Comparison of ENCODE assay signal across 9 cellular contexts in the genomic region with DNA sequence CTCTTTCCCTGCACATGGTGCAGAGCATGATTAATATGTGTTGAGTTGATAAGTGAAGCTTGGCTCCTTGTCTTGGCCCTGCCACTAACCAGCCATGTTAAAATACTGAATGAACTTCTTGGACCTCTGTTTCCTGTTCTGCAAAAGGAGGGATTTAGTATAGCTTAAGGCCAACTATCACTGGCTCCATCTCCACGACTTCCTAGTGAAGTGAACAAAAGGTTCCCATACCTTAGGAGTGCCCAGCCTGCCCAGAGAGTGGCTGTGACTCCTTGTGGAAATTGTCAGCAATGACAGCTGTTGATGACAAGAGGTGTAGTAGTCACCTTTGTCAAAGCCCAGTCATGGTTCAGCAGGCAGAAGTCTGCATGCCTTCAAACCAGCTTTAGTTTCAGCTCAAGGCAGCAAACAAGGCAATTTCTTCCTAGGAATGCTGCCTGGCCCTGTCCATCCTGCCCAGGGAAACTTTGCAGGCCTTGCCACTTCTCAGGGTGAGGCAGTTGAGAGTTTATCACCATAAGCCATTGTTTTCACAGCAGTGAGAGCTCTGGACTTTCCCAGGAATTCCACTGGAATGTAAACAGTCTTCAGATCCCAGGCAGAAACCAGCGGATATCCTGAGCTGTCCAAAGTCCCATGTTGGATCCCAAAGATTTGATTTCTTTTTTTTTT.
DNase-seq lines count a peak whose midpoint lies in the region; TF ChIP-seq lines count a peak whose summit lies in the region.
"Had no signal": no experiment of that assay in that cellular context is flagged by ENCODE, and none has a peak within 500 bp of the region (broad histone marks: within the 10 kb centered on the region; RNA-seq: fewer than 3 reads in every experiment).

No MANE protein-coding gene starts in this region.

- H3K79me1 ChIP-seq in H9 (ENCODE audit: insufficient read depth, low read depth, low read length, poor library complexity, severe bottlenecking): no peaks in the 10 kb centered on the region

- TF ChIP-seq CTCF in GM12864 (IDR thresholded peaks at IDR 0.05; ENCODE audit: low read depth, low read length, missing control alignments): peak; percentile 35
- peak; percentile 21; the same call in 1 of the 3 replicates for TF ChIP-seq CTCF in H9 (conservative IDR thresholded peaks at IDR 0.05)

- no peak overlapping the region for H3K27ac Mint-ChIP-seq in H9

- no CpG with 5 or more reads among the region's 2 CpGs for WGBS in H9 (ENCODE audit: extremely low coverage, insufficient read length, low lambda C conversion rate)

- H3K4ac ChIP-seq in H9 (ENCODE audit: low read depth, low read length): no peak overlapping the region

- H2AK5ac ChIP-seq in H9 (ENCODE audit: insufficient read length, low read length): no peak overlapping the region

- no peak overlapping the region for H3T11ph ChIP-seq in H9 (ENCODE audit: low read length)

- H4K20me1 ChIP-seq in H9 (ENCODE audit: control insufficient read depth, insufficient read depth, insufficient read length): no peaks in the 10 kb centered on the region

- H3K4me1 ChIP-seq in H9 (ENCODE audit: insufficient read depth, low read length) (no peaks in the 10 kb centered on the region), SJCRH30 (peaks cover 30% of the 10 kb centered on the region)

- H3K4me2 ChIP-seq in H9 (ENCODE audit: insufficient read depth, insufficient read length, low read length): no peak overlapping the region

- no peak overlapping the region for H3K9ac ChIP-seq in H9 (ENCODE audit: extremely low read depth, insufficient read length, low read length)

- H3K18ac ChIP-seq in H9 (ENCODE audit: insufficient read length, low read depth, low read length): no peak overlapping the region

- no peak overlapping the region for H2AFZ ChIP-seq in H9 (ENCODE audit: low read length)

- H4K8ac ChIP-seq in H9 (replicated peaks; ENCODE audit: insufficient read length, low read depth, low read length): no peak overlapping the region

- peaks cover 12 to 18% of the 10 kb centered on the region in 2 experiments for H3K4me1 Mint-ChIP-seq in H9

- H3K36me3 ChIP-seq in SJCRH30: no peaks in the 10 kb centered on the region
- H3K36me3 ChIP-seq: neutrophil had no signal

- no peaks in the 10 kb centered on the region for H3K23me2 ChIP-seq in H9 (ENCODE audit: insufficient read length, low read depth, low read length, poor library complexity, severe bottlenecking)

- H2BK20ac ChIP-seq in H9 (ENCODE audit: low read depth, low read length, poor library complexity, severe bottlenecking): no peak overlapping the region

- H3K4me3 ChIP-seq in GM12864 (ENCODE audit: low read depth, low read length) (no peak overlapping the region), SJCRH30 (no peak overlapping the region)

- no peaks in the 10 kb centered on the region for H3K79me2 ChIP-seq in H9 (ENCODE audit: insufficient read depth, low read length)

- H4K91ac ChIP-seq in H9 (ENCODE audit: insufficient read length, low read depth, low read length): no peak overlapping the region

- no peak for DNase-seq in GM12864 (ENCODE audit: low read depth)
- peak; percentile 37 for DNase-seq in H9
- DNase-seq in SJCRH30: peak; percentile 84 to 88
- DNase-seq in hepatic stellate cell (ENCODE audit: low spot score): peak; percentile 63
- DNase-seq in medulla oblongata (ENCODE audit: extremely low spot score): no peak
- DNase-seq in stimulated activated CD4-positive, alpha-beta T cell treated with anti-CD3 and anti-CD28 coated beads, Interleukin-2, amount 100 ng/mL, for 48 hours: no peak
- no peak for DNase-seq in NCI-H2107 treated with DMSO at 0.1 percent for 48 hours (lab: John Stamatoyannopoulos, UW; ENCODE audit: unreplicated experiment)
- DNase-seq in Kasumi-1 (lab: John Stamatoyannopoulos, UW): no peak

- H3K14ac ChIP-seq in H9 (ENCODE audit: insufficient read depth, low read length): no peak overlapping the region

- H2BK12ac ChIP-seq in H9 (ENCODE audit: insufficient read length, low read depth, low read length): no peak overlapping the region

- H3K9me3 ChIP-seq in H9 (ENCODE audit: control insufficient read depth, low read depth, low read length): no peaks in the 10 kb centered on the region
- no peaks in the 10 kb centered on the region for H3K9me3 ChIP-seq in SJCRH30 (replicated peaks)
- H3K9me3 ChIP-seq: neutrophil had no signal

- H3K27me3 ChIP-seq in H9 (ENCODE audit: insufficient read depth, low read length) (no peaks in the 10 kb centered on the region), SJCRH30 (no peaks in the 10 kb centered on the region)
- H3K27me3 ChIP-seq: neutrophil had no signal

- no peak overlapping the region for H3K23ac ChIP-seq in H9 (ENCODE audit: insufficient read length, low read depth, low read length)

- no peak overlapping the region for H3K4me3 Mint-ChIP-seq in H9

- no peak overlapping the region for H2BK5ac ChIP-seq in H9 (ENCODE audit: insufficient read length, low read length)

- H3K27me3 Mint-ChIP-seq in H9 (ENCODE audit: low read depth): no peaks in the 10 kb centered on the region

- no peak overlapping the region for H3K56ac ChIP-seq in H9 (ENCODE audit: insufficient read length, low read depth, low read length)

- H2BK15ac ChIP-seq in H9 (ENCODE audit: low read depth, low read length): no peak overlapping the region

- no peak overlapping the region for H4K5ac ChIP-seq in H9 (ENCODE audit: insufficient read length, low read depth, low read length)

- H3K36me3 Mint-ChIP-seq in H9 (ENCODE audit: insufficient read depth in 1 of 3, low read depth in 3 of 3): no peaks in the 10 kb centered on the region

- H3K27ac ChIP-seq in H9 (ENCODE audit: insufficient read length, low read depth, low read length): no peak overlapping the region
- peak overlapping the region; percentile 71 for H3K27ac ChIP-seq in SJCRH30
- H3K27ac ChIP-seq: neutrophil had no signal

- no peaks in the 10 kb centered on the region for H3K9me3 Mint-ChIP-seq in H9

- no peak overlapping the region for H2BK120ac ChIP-seq in H9 (ENCODE audit: low read depth, low read length, poor library complexity, severe bottlenecking)

Comparison
In these comparisons a context has a peak if more than half of its experiments do, and no peak if none do; other contexts are left out.
1. DNase-seq: peak in H9 (single experiment), SJCRH30 (2 of 2) and hepatic stellate cell (single experiment); none in GM12864 (single experiment), medulla oblongata (single experiment), stimulated activated CD4-positive, alpha-beta T cell treated with anti-CD3 and anti-CD28 coated beads, Interleukin-2, amount 100 ng/mL, for 48 hours (0 of 2), NCI-H2107 treated with DMSO at 0.1 percent for 48 hours (single experiment) and Kasumi-1 (0 of 2).